Comparison of ENCODE assay signal across 8 cellular contexts in genomic region chr12:46675736-46676135, GRCh38.
DNase-seq lines count a peak whose midpoint lies in the region; ATAC-seq and TF ChIP-seq lines count a peak whose summit lies in the region.

No MANE protein-coding gene starts in this region.

- H3K4me1 Mint-ChIP-seq in CD8-positive, alpha-beta T cell (ENCODE audit: low read depth): no peaks in the 10 kb centered on the region
- H3K4me1 Mint-ChIP-seq in HFFc6 (ENCODE audit: low read depth) (peaks cover 68% of the 10 kb centered on the region), activated B cell treated with CpG ODN at 0.5 μM for 24 hours (no peaks in the 10 kb centered on the region)

- H3K27me3 ChIP-seq in CD8-positive, alpha-beta T cell (ENCODE audit: insufficient read depth, low read length): no peaks in the 10 kb centered on the region
- H3K27me3 ChIP-seq in upper lobe of left lung: no peaks in the 10 kb centered on the region

- no peak overlapping the region for H3K4me3 ChIP-seq in CD8-positive, alpha-beta T cell (ENCODE audit: low read depth, low read length)
- H3K4me3 ChIP-seq in upper lobe of left lung: no peak overlapping the region

- POLR2A ChIA-PET in CD8-positive, alpha-beta T cell (lab: Charles Lee): interaction anchor here (0.7 kb wide), 1 partner anchor 11 kb away, joined by 3 read pairs; no protein-coding TSS in a partner anchor
- POLR2A ChIA-PET in activated B cell treated with CpG ODN at 0.5 μM for 24 hours (lab: Charles Lee): no interaction called here

- 58 to 70% methylated on average over 11 of the region's 11 CpGs for WGBS in upper lobe of left lung, 2 donors

- H3K9me3 ChIP-seq in CD8-positive, alpha-beta T cell (ENCODE audit: low read length): no peaks in the 10 kb centered on the region
- no peaks in the 10 kb centered on the region for H3K9me3 ChIP-seq in upper lobe of left lung

- intact Hi-C loops in CD8-positive, alpha-beta T cell (cut with DNase I, micrococcal nuclease): loop anchor here (2.0 to 10.0 kb wide), 6 partner anchors 309 to 1012 kb away; no protein-coding TSS in a partner anchor
- intact Hi-C loops in activated B cell treated with CpG ODN at 0.5 μM for 24 hours (cut with micrococcal nuclease): loop anchor here (2.0 to 10.0 kb wide), 4 partner anchors 307 to 1009 kb away; no protein-coding TSS in a partner anchor

- DNase-seq in CD8-positive, alpha-beta T cell: no peak
- DNase-seq in HFFc6: peak; percentile 20
- DNase-seq in activated B cell treated with CpG ODN at 0.5 μM for 24 hours: no peak
- peak; percentile 39 for DNase-seq in iris pigment epithelial cell (ENCODE audit: low read depth)
- DNase-seq in upper lobe of left lung: peak in 1 of 2 donors; percentile 31
- no peak for DNase-seq in GM19240 (ENCODE audit: insufficient read length, low spot score)

- TF ChIP-seq CTCF in CD8-positive, alpha-beta T cell (IDR thresholded peaks at IDR 0.05): peak; percentile 72
- TF ChIP-seq CTCF in HFFc6 (IDR thresholded peaks at IDR 0.05): peak; percentile 89
- TF ChIP-seq CTCF in activated B cell treated with CpG ODN at 0.5 μM for 24 hours (IDR thresholded peaks at IDR 0.05): peak; percentile 31
- TF ChIP-seq CTCF in upper lobe of left lung (IDR thresholded peaks at IDR 0.05): peak; percentile 14 to 57 (median 48)

- no peaks in the 10 kb centered on the region for H3K36me3 ChIP-seq in CD8-positive, alpha-beta T cell (ENCODE audit: insufficient read depth, low read length)
- H3K36me3 ChIP-seq in upper lobe of left lung: no peaks in the 10 kb centered on the region

- no peaks in the 10 kb centered on the region for H3K9me3 Mint-ChIP-seq in CD8-positive, alpha-beta T cell
- no peaks in the 10 kb centered on the region for H3K9me3 Mint-ChIP-seq in HFFc6
- H3K9me3 Mint-ChIP-seq in activated B cell treated with CpG ODN at 0.5 μM for 24 hours: no peaks in the 10 kb centered on the region

- no peak for TF ChIP-seq EP300 in upper lobe of left lung (IDR thresholded peaks at IDR 0.05)

- H3K27me3 Mint-ChIP-seq in CD8-positive, alpha-beta T cell (ENCODE audit: low read depth): no peaks in the 10 kb centered on the region
- H3K27me3 Mint-ChIP-seq in HFFc6 (ENCODE audit: insufficient read depth) (no peaks in the 10 kb centered on the region; the same call in 1 of the 2 replicates), activated B cell treated with CpG ODN at 0.5 μM for 24 hours (no peaks in the 10 kb centered on the region)

- H3K4me1 ChIP-seq in CD8-positive, alpha-beta T cell (ENCODE audit: insufficient read depth, low read length): no peaks in the 10 kb centered on the region
- H3K4me1 ChIP-seq in upper lobe of left lung: peaks cover 0 to 3% (median 0%) of the 10 kb centered on the region in 4 donors

- no peak overlapping the region for H3K27ac Mint-ChIP-seq in CD8-positive, alpha-beta T cell
- H3K27ac Mint-ChIP-seq in HFFc6: peak overlapping the region; percentile 11; the same call in 1 of the 2 replicates
- no peak overlapping the region for H3K27ac Mint-ChIP-seq in activated B cell treated with CpG ODN at 0.5 μM for 24 hours

- CTCF ChIA-PET in CD8-positive, alpha-beta T cell (lab: Charles Lee): interaction anchor here (0.6 to 2.1 kb wide), 6 partner anchors 311 to 833 kb away, joined by 3 to 6 read pairs (median 4); no protein-coding TSS in a partner anchor
- CTCF ChIA-PET in activated B cell treated with CpG ODN at 0.5 μM for 24 hours (lab: Charles Lee): interaction anchor here (1.2 to 2.4 kb wide), 3 partner anchors 9 to 1011 kb away, joined by 3 to 9 read pairs (median 3); no protein-coding TSS in a partner anchor

- no peak overlapping the region for H3K4me3 Mint-ChIP-seq in CD8-positive, alpha-beta T cell
- no peak overlapping the region; the same call in 1 of the 2 replicates for H3K4me3 Mint-ChIP-seq in HFFc6
- H3K4me3 Mint-ChIP-seq in activated B cell treated with CpG ODN at 0.5 μM for 24 hours: no peak overlapping the region

- H3K27ac ChIP-seq in CD8-positive, alpha-beta T cell (ENCODE audit: low read depth, low read length): no peak overlapping the region
- no peak overlapping the region for H3K27ac ChIP-seq in upper lobe of left lung

- no peaks in the 10 kb centered on the region for H3K36me3 Mint-ChIP-seq in CD8-positive, alpha-beta T cell
- H3K36me3 Mint-ChIP-seq in HFFc6 (ENCODE audit: low read depth) (peaks cover under 1% of the 10 kb centered on the region; the same call in 1 of the 2 replicates), activated B cell treated with CpG ODN at 0.5 μM for 24 hours (ENCODE audit: low read depth) (no peaks in the 10 kb centered on the region)

- no peak for ATAC-seq in CD8-positive, alpha-beta T cell
- ATAC-seq in activated B cell treated with CpG ODN at 0.5 μM for 24 hours (ENCODE audit: low read depth): no peak
- ATAC-seq in upper lobe of left lung (ENCODE audit: low FRiP score in 2 of 2): peak in 1 of 2 donors; percentile 66
- no peak for ATAC-seq in HG02870 (IDR thresholded peaks at IDR 0.05; ENCODE audit: unreplicated experiment)
- ATAC-seq in GM19463 (IDR thresholded peaks at IDR 0.05; ENCODE audit: unreplicated experiment): no peak

- no peak for TF ChIP-seq POLR2A in upper lobe of left lung (IDR thresholded peaks at IDR 0.05)

Comparison
In these comparisons a context has a peak if more than half of its experiments do, and no peak if none do; other contexts are left out.
1. DNase-seq: peak in HFFc6 (single experiment) and iris pigment epithelial cell (single experiment); none in CD8-positive, alpha-beta T cell (0 of 7), activated B cell treated with CpG ODN at 0.5 μM for 24 hours (single experiment) and GM19240 (single experiment).
2. CTCF ChIP-seq: peak in every context shown above with its lines; median percentile 89 in HFFc6; 72 in CD8-positive, alpha-beta T cell; 48 in upper lobe of left lung; 31 in activated B cell treated with CpG ODN at 0.5 μM for 24 hours.